9 cellular contexts compared by ENCODE assay signal in the genomic region with DNA sequence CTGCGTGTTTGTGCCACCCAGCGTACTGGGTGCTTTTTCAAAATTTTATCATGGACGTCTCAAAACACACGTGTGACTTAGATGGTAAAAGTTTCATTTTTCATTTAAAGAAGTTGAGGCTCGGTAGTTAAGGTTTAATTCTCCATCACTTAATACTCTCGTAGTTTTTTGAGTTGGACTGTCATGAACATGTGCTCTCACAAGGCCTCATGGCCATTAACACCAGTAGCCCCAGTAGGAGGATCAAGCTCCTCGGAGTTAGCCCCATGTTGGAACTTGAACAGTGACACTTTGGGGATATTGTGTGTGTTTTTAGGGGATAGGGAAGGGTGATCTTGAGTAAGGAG. TPM values are rescaled to one million over a fixed set of nuclear protein-coding genes. Genes with fewer than 3 reads are reported as not detected.
A peak's percentile ranks its signal among the peaks of the same experiment; 100 is the strongest.
DNase-seq lines count a peak whose midpoint lies in the region; ATAC-seq and TF ChIP-seq lines count a peak whose summit lies in the region.
"Had no signal": no experiment of that assay in that cellular context is flagged by ENCODE, and none has a peak within 500 bp of the region (broad histone marks: within the 10 kb centered on the region; RNA-seq: fewer than 3 reads in every experiment).

No MANE protein-coding gene starts in this region.

- peak overlapping the region; percentile 95 for H3K27ac Mint-ChIP-seq in MCF 10A (ENCODE audit: low read depth, unreplicated experiment)

- H3K36me3 Mint-ChIP-seq in MCF 10A (ENCODE audit: insufficient read depth, unreplicated experiment): peaks cover 6% of the 10 kb centered on the region

- peak overlapping the region; percentile 62 for H3K4me3 ChIP-seq in A673 (ENCODE audit: low read depth, low read length, poor library complexity, severe bottlenecking)
- H3K4me3 ChIP-seq in HFF-Myc (replicated peaks; ENCODE audit: low read depth, low read length): peak overlapping the region; percentile 64

- DNase-seq in A673 (ENCODE audit: low spot score) (peak; percentile 20), HFF-Myc (ENCODE audit: extremely low read depth, low read depth) (no peak), MCF 10A (ENCODE audit: unreplicated experiment) (peak; percentile 3), midbrain (lab: John Stamatoyannopoulos, UW) (peak; percentile 42), ureter (ENCODE audit: low spot score) (no peak), T-helper 9 cell (no peak), NCI-H2107 treated with DMSO at 0.1 percent for 48 hours (lab: John Stamatoyannopoulos, UW; ENCODE audit: unreplicated experiment) (no peak)

- H3K4me3 Mint-ChIP-seq in MCF 10A (ENCODE audit: unreplicated experiment): peak overlapping the region; percentile 83

- BruUV-seq in A673 (replicated peaks; lab: Mats Ljungman, UMichigan) (no TSS peak), MCF 10A (replicated peaks; lab: Mats Ljungman, UMichigan) (TSS peak; percentile 96)

- H3K27ac ChIP-seq in A673 (ENCODE audit: low read depth, low read length, poor library complexity, severe bottlenecking): peak overlapping the region; percentile 88
- H3K27ac ChIP-seq: epithelial cell of prostate had no signal

- no peak for ATAC-seq in GM18907 (IDR thresholded peaks at IDR 0.05; ENCODE audit: unreplicated experiment)

- H3K27me3 Mint-ChIP-seq in MCF 10A (ENCODE audit: insufficient read depth, unreplicated experiment): peaks cover under 1% of the 10 kb centered on the region

- peaks cover 7% of the 10 kb centered on the region for H3K4me1 Mint-ChIP-seq in MCF 10A (ENCODE audit: insufficient read depth, unreplicated experiment)

- CTCF ChIA-PET in A673 (lab: Charles Lee) (no interaction called here), MCF 10A (lab: Yijun Ruan, JAX) (interaction anchor here (0.6 to 0.8 kb wide), 3 partner anchors 42 to 188 kb away, joined by 3 read pairs; no protein-coding TSS in a partner anchor)

- no peaks in the 10 kb centered on the region for H3K9me3 Mint-ChIP-seq in MCF 10A (ENCODE audit: unreplicated experiment)

- TF ChIP-seq CTCF in A673 (conservative IDR thresholded peaks at IDR 0.05; ENCODE audit: low read depth, low read length): no peak
- TF ChIP-seq CTCF in HFF-Myc (IDR thresholded peaks at IDR 0.05; ENCODE audit: low read depth, low read length, missing control alignments): no peak
- TF ChIP-seq CTCF in MCF 10A (IDR thresholded peaks at IDR 0.05; ENCODE audit: unreplicated experiment): no peak

- intact Hi-C loops in A673 (cut with micrococcal nuclease; ENCODE audit: unreplicated experiment): loop anchor here (2.0 kb wide), 2 partner anchors 48 to 86 kb away; no protein-coding TSS in a partner anchor
- intact Hi-C loops in MCF 10A (cut with micrococcal nuclease): no loop called here

- POLR2A ChIA-PET in A673 (lab: Charles Lee; ENCODE audit: low non-redundant PET): no interaction called here
- POLR2A ChIA-PET in MCF 10A (lab: Yijun Ruan, JAX): interaction anchor here (0.7 to 3.0 kb wide), 4 partner anchors 51 to 195 kb away, joined by 3 to 36 read pairs (median 3); partner anchors contain the start of gene NCL

- peaks cover 13% of the 10 kb centered on the region for H3K4me1 ChIP-seq in A673 (ENCODE audit: insufficient read depth, low read length, poor library complexity, severe bottlenecking)

- H3K9me3 ChIP-seq in A673 (ENCODE audit: low read depth, low read length, poor library complexity, severe bottlenecking): no peaks in the 10 kb centered on the region

- H3K36me3 ChIP-seq in A673 (ENCODE audit: insufficient read depth, low read length, poor library complexity, severe bottlenecking): no peaks in the 10 kb centered on the region

- H3K27me3 ChIP-seq in A673 (replicated peaks; ENCODE audit: insufficient read depth, low read depth, low read length, poor library complexity): no peaks in the 10 kb centered on the region

RNA-seq across cellular contexts. Expression of gene NMUR1, which starts 15.3 kb away (rescaled TPM):
- total RNA-seq in A673 (2021): not detected in 2 replicates
- not detected in 2 replicates for total RNA-seq in MCF 10A (2022)
- total RNA-seq in ureter: 2.0 TPM

RNA-seq across cellular contexts. Expression of gene NCL, which starts 50.6 kb away (rescaled TPM):
- total RNA-seq in A673 (2021) (1,186 and 1,328 TPM in 2 replicates), MCF 10A (2022) (578 and 778 TPM in 2 replicates), ureter (566 TPM)

Comparison
In these comparisons a context has a peak if more than half of its experiments do, and no peak if none do; other contexts are left out.
1. DNase-seq: peak in A673 (single experiment), MCF 10A (single experiment) and midbrain (single experiment); none in HFF-Myc (single experiment), ureter (single experiment), T-helper 9 cell (single experiment) and NCI-H2107 treated with DMSO at 0.1 percent for 48 hours (single experiment).